1 cellular context compared by ENCODE assay signal in the genomic region with DNA sequence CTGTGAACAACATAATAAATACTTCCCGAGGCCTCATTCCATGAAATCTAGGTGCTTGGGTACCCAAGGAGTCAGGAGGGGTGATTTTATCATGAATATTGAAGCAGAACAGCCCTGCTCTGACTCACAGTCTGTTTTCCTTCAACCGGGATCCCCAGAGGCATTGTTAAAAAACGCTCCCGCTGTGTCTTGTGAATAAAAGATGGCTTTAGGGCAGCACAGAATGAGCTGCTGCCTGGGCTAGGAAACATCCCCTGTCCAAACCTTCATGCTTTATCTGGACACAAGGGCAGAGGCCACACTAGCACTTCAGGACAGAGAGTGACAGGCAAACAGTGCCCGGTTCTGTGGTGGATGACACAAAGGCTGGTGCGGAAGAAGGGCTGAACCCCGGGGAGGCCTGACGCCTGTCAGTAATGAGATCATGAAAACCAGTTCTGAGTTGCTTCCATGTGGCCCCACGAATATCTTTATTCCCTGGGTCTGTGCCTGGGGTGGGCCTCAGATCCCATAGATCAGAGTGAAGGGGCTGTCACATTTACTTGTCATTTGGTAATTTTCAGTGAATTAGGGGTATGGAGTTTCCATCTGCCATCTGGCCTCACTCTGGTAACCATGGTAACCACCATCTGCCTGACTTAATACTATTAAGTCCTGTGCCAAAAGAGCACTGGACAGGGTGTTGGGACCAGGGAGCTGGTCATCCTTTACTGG.
A peak's percentile ranks its signal among the peaks of the same experiment; 100 is the strongest.
TF ChIP-seq lines count a peak whose summit lies in the region.

No MANE protein-coding gene starts in this region.

TF ChIP-seq in HepG2, 621 proteins besides CTCF, POLR2A, EP300 and RAD21:
- TF ChIP-seq, protein P1, sequence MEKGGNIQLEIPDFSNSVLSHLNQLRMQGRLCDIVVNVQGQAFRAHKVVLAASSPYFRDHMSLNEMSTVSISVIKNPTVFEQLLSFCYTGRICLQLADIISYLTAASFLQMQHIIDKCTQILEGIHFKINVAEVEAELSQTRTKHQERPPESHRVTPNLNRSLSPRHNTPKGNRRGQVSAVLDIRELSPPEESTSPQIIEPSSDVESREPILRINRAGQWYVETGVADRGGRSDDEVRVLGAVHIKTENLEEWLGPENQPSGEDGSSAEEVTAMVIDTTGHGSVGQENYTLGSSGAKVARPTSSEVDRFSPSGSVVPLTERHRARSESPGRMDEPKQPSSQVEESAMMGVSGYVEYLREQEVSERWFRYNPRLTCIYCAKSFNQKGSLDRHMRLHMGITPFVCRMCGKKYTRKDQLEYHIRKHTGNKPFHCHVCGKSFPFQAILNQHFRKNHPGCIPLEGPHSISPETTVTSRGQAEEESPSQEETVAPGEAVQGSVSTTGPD (CRISPR knock-in tag; IDR thresholded peaks at IDR 0.05) = no peak
- TF ChIP-seq RFX1 (IDR thresholded peaks at IDR 0.05) (peak; percentile 40; the same call in 1 of the 2 replicates), JUNB (CRISPR knock-in tag; IDR thresholded peaks at IDR 0.05; ENCODE audit: borderline replicate concordance) (no peak)
